Comparison of ENCODE assay signal across 18 cellular contexts in genomic region chr16:88050952-88051660, GRCh38.
"Had no signal": no experiment of that assay in that cellular context is flagged by ENCODE, and none has a peak within 500 bp of the region (broad histone marks: within the 10 kb centered on the region; RNA-seq: fewer than 3 reads in every experiment).

No MANE protein-coding gene starts in this region.

- H3K27ac Mint-ChIP-seq: naive thymus-derived CD4-positive, alpha-beta T cell; nephron progenitor cell; stimulated activated naive B cell treated with anti-CD40 and anti-IgM and Interleukin-4, amounts not matched to agents 10 μg/mL and 1 μg/mL and 100 μg/mL, for 72 hours; stimulated activated naive CD8-positive, alpha-beta T cell treated with anti-CD3 and anti-CD28 coated beads, Interleukin-15, amount 100 ng/mL, for 72 hours had no signal

- H3K9me3 ChIP-seq: neutrophil, right atrium auricular region, thoracic aorta, transverse colon had no signal

- H3K27me3 Mint-ChIP-seq: naive thymus-derived CD4-positive, alpha-beta T cell; stimulated activated naive B cell treated with anti-CD40 and anti-IgM and Interleukin-4, amounts not matched to agents 10 μg/mL and 1 μg/mL and 100 μg/mL, for 72 hours; stimulated activated naive CD8-positive, alpha-beta T cell treated with anti-CD3 and anti-CD28 coated beads, Interleukin-15, amount 100 ng/mL, for 72 hours had no signal

- H3K4me1 ChIP-seq: right atrium auricular region, transverse colon had no signal

- H3K27ac ChIP-seq: dorsolateral prefrontal cortex, neutrophil, right atrium auricular region, thoracic aorta, transverse colon had no signal

- H3K4me3 Mint-ChIP-seq: naive thymus-derived CD4-positive, alpha-beta T cell; nephron progenitor cell; stimulated activated naive B cell treated with anti-CD40 and anti-IgM and Interleukin-4, amounts not matched to agents 10 μg/mL and 1 μg/mL and 100 μg/mL, for 72 hours; stimulated activated naive CD8-positive, alpha-beta T cell treated with anti-CD3 and anti-CD28 coated beads, Interleukin-15, amount 100 ng/mL, for 72 hours had no signal

- H3K9me3 Mint-ChIP-seq: naive thymus-derived CD4-positive, alpha-beta T cell; nephron progenitor cell; stimulated activated naive CD8-positive, alpha-beta T cell treated with anti-CD3 and anti-CD28 coated beads, Interleukin-15, amount 100 ng/mL, for 72 hours had no signal

- ATAC-seq: naive thymus-derived CD4-positive, alpha-beta T cell; stimulated activated naive B cell treated with anti-CD40 and anti-IgM and Interleukin-4, amounts not matched to agents 10 μg/mL and 1 μg/mL and 100 μg/mL, for 72 hours; stimulated activated naive CD8-positive, alpha-beta T cell treated with anti-CD3 and anti-CD28 coated beads, Interleukin-15, amount 100 ng/mL, for 72 hours had no signal

- H3K27me3 ChIP-seq: dorsolateral prefrontal cortex, neutrophil, right atrium auricular region, transverse colon had no signal

- DNase-seq: caudate nucleus; cortex of kidney; effector CD8-positive, alpha-beta T cell; foreskin melanocyte; islet precursor cell; mesendoderm; naive thymus-derived CD4-positive, alpha-beta T cell; nephron progenitor cell; stimulated activated CD4-positive, alpha-beta T cell treated with anti-CD3 and anti-CD28 coated beads, Interleukin-1b, Interleukin-23, amount 100 ng/mL, for 48 hours; stimulated activated CD4-positive, alpha-beta T cell treated with anti-CD3 and anti-CD28 coated beads, Interleukin-4, amount 100 ng/mL, for 24 hours; stimulated activated naive B cell treated with anti-CD40 and anti-IgM and Interleukin-4, amounts not matched to agents 10 μg/mL and 1 μg/mL and 100 μg/mL, for 72 hours; stimulated activated naive CD8-positive, alpha-beta T cell treated with anti-CD3 and anti-CD28 coated beads, Interleukin-15, amount 100 ng/mL, for 72 hours; transverse colon had no signal

- H3K4me3 ChIP-seq: dorsolateral prefrontal cortex, right atrium auricular region, smooth muscle cell, thoracic aorta, transverse colon had no signal

- H3K4me1 Mint-ChIP-seq: nephron progenitor cell; stimulated activated naive CD8-positive, alpha-beta T cell treated with anti-CD3 and anti-CD28 coated beads, Interleukin-15, amount 100 ng/mL, for 72 hours had no signal

- H3K4me2 ChIP-seq: smooth muscle cell had no signal
